15 cellular contexts compared by ENCODE assay signal in the genomic region with DNA sequence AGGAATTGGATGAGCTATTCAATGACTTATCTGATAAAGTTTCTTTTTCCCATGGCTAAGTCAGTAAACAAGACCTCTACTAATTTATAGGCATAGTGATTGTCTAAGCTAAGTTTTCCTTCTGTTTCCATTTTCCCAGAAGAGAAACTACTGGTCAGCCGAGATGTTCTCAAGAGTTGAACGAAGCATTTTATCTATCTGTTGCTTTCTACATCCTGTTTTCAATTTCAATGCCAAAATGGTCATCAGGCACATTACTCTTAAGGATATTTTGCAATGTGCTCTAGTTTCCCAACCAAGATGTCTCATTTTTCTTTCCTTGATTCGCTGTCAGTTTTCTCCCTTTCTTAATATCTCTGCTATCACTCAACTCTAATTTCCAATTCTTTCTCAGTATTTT.
A peak's percentile ranks its signal among the peaks of the same experiment; 100 is the strongest.
DNase-seq lines count a peak whose midpoint lies in the region; ATAC-seq and TF ChIP-seq lines count a peak whose summit lies in the region.
"Had no signal": no experiment of that assay in that cellular context is flagged by ENCODE, and none has a peak within 500 bp of the region (broad histone marks: within the 10 kb centered on the region; RNA-seq: fewer than 3 reads in every experiment).

No MANE protein-coding gene starts in this region.

- DNase-seq in AML-193 (lab: John Stamatoyannopoulos, UW) (peak; percentile 64 to 70), epithelial cell of esophagus (ENCODE audit: low read depth) (peak; percentile 5), osteoblast (ENCODE audit: insufficient read length, low spot score, missing footprints) (peak; percentile 71), NCI-H524 treated with DMSO at 0.1 percent for 48 hours (lab: John Stamatoyannopoulos, UW) (no peak), NCI-H187 (lab: John Stamatoyannopoulos, UW) (no peak), NCI-H69 (lab: John Stamatoyannopoulos, UW) (no peak)
- DNase-seq: caudate nucleus, kidney, NCI-H510A treated with DMSO at 0.1 percent for 48 hours had no signal

- H3K4me3 ChIP-seq in epithelial cell of esophagus (ENCODE audit: low read length) (no peak overlapping the region), osteoblast (ENCODE audit: insufficient read depth, low read length) (no peak overlapping the region)
- H3K4me3 ChIP-seq: BLaER1 had no signal

- no peak for ATAC-seq in HG03097 (IDR thresholded peaks at IDR 0.05; ENCODE audit: low FRiP score, unreplicated experiment)
- ATAC-seq: activated T-helper 17 cell treated with anti-CD3 and anti-CD28 coated beads, Interleukin-2, amount 50 U/mL, for 72 hours; esophagus mucosa; natural killer cell treated with Interleukin-12 subunit alpha and Interleukin-12 subunit beta and Interleukin-15 and Interleukin-18, amount 100 ng/mL, for 72 hours had no signal

- peaks cover 0 to 8% (median 0%) of the 10 kb centered on the region in 3 donors for H3K9me3 Mint-ChIP-seq in IgD-negative memory B cell
- H3K9me3 Mint-ChIP-seq: activated T-helper 17 cell treated with anti-CD3 and anti-CD28 coated beads, Interleukin-2, amount 50 U/mL, for 72 hours; natural killer cell treated with Interleukin-12 subunit alpha and Interleukin-12 subunit beta and Interleukin-15 and Interleukin-18, amount 100 ng/mL, for 72 hours had no signal

- H3K36me3 ChIP-seq in osteoblast (ENCODE audit: insufficient read depth, low read length) = no peaks in the 10 kb centered on the region
- H3K36me3 ChIP-seq: BLaER1 had no signal

- H3K4me1 Mint-ChIP-seq in IgD-negative memory B cell = peaks cover 22 to 41% (median 36%) of the 10 kb centered on the region in 3 donors
- H3K4me1 Mint-ChIP-seq: activated T-helper 17 cell treated with anti-CD3 and anti-CD28 coated beads, Interleukin-2, amount 50 U/mL, for 72 hours had no signal

- no peaks in the 10 kb centered on the region for H4K20me1 ChIP-seq in osteoblast (ENCODE audit: insufficient read depth, low read length)
- H4K20me1 ChIP-seq: BLaER1 had no signal

- no peaks in the 10 kb centered on the region for H3K27me3 Mint-ChIP-seq in IgD-negative memory B cell
- H3K27me3 Mint-ChIP-seq: activated T-helper 17 cell treated with anti-CD3 and anti-CD28 coated beads, Interleukin-2, amount 50 U/mL, for 72 hours; natural killer cell treated with Interleukin-12 subunit alpha and Interleukin-12 subunit beta and Interleukin-15 and Interleukin-18, amount 100 ng/mL, for 72 hours had no signal

- no peaks in the 10 kb centered on the region for H3K79me2 ChIP-seq in osteoblast (ENCODE audit: insufficient read depth, low read length)

- no peak overlapping the region for H3K27ac ChIP-seq in osteoblast (ENCODE audit: low read depth, low read length)
- H3K27ac ChIP-seq: BLaER1 had no signal

- no peaks in the 10 kb centered on the region for H3K4me1 ChIP-seq in osteoblast (ENCODE audit: insufficient read depth, low read length)

- H3K4me3 Mint-ChIP-seq in IgD-negative memory B cell = peak overlapping the region; percentile 12 to 85 (median 58)
- H3K4me3 Mint-ChIP-seq: activated T-helper 17 cell treated with anti-CD3 and anti-CD28 coated beads, Interleukin-2, amount 50 U/mL, for 72 hours; natural killer cell treated with Interleukin-12 subunit alpha and Interleukin-12 subunit beta and Interleukin-15 and Interleukin-18, amount 100 ng/mL, for 72 hours had no signal

- TF ChIP-seq CTCF in epithelial cell of esophagus (IDR thresholded peaks at IDR 0.05; ENCODE audit: insufficient read depth, low read depth, low read length, missing control alignments) = no peak
- TF ChIP-seq CTCF in osteoblast (IDR thresholded peaks at IDR 0.05; ENCODE audit: extremely low read depth, low read depth, low read length) = no peak

- H2AFZ ChIP-seq in osteoblast (ENCODE audit: low read length) = no peak overlapping the region

- peaks cover 4% of the 10 kb centered on the region for H3K36me3 Mint-ChIP-seq in IgD-negative memory B cell
- H3K36me3 Mint-ChIP-seq: natural killer cell treated with Interleukin-12 subunit alpha and Interleukin-12 subunit beta and Interleukin-15 and Interleukin-18, amount 100 ng/mL, for 72 hours had no signal

- H3K27me3 ChIP-seq in osteoblast (ENCODE audit: insufficient read depth, low read length) = no peaks in the 10 kb centered on the region
- H3K27me3 ChIP-seq: BLaER1 had no signal

- H3K27ac Mint-ChIP-seq in IgD-negative memory B cell = peak overlapping the region; percentile 14 to 76 (median 71)
- H3K27ac Mint-ChIP-seq: activated T-helper 17 cell treated with anti-CD3 and anti-CD28 coated beads, Interleukin-2, amount 50 U/mL, for 72 hours; natural killer cell treated with Interleukin-12 subunit alpha and Interleukin-12 subunit beta and Interleukin-15 and Interleukin-18, amount 100 ng/mL, for 72 hours had no signal

- peak overlapping the region; percentile 51 for H3K4me2 ChIP-seq in osteoblast (ENCODE audit: insufficient read depth, low read length)

- no peaks in the 10 kb centered on the region for H3K9me3 ChIP-seq in osteoblast (ENCODE audit: low read depth, low read length)
- H3K9me3 ChIP-seq: BLaER1 had no signal

Comparison
In these comparisons a context has a peak if more than half of its experiments do, and no peak if none do; other contexts are left out.
1. DNase-seq: peak in AML-193 (2 of 2), epithelial cell of esophagus (single experiment) and osteoblast (single experiment); none in NCI-H524 treated with DMSO at 0.1 percent for 48 hours (single experiment), NCI-H187 (0 of 2) and NCI-H69 (single experiment).